Comparison of ENCODE assay signal across 1 cellular context in the genomic region with DNA sequence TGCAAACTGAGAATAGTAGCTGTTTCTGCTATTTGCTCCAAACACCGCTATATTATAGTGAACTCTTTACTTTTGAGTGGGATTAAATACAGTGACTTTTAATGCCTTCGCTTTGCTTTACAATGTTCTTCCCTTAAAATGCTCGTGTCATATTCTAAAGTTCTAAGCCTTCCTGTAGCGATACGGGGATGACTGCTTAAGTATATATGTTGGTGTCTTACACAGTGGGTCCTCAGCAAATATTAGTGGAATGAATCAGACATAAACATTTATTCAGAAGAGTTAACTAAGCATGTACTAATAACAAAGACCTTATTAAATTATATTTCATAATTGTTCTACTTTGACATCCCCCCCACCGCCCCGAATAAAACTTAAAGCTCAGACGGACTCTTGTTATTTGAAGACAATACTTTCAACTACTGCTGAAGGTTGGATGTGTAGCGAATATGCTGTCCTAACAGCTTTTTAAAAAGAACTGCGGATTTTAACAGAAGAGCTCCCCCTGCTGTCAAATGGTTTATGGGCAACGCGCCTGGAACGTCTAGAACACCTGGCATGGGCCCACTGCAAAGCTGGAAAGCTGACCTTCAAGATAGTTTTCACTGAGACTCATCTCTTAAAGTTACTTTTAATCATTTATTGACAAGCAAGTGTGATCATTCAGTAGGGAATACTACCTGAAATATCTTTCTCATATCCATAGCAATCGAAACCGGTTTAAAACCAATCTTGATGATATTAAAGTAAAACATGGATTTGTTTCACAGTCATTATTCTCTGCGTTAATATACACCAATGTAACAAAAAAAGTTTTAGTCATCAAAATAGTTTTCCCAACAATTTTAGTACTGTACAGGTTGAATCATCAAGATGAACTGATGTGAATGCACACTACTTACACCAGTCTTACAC.
TF ChIP-seq lines count a peak whose summit lies in the region.

No MANE protein-coding gene starts in this region.

TF ChIP-seq in HEK293, 187 proteins besides CTCF, POLR2A, EP300 and RAD21 (continued from another document):
- TF ChIP-seq, protein P1, sequence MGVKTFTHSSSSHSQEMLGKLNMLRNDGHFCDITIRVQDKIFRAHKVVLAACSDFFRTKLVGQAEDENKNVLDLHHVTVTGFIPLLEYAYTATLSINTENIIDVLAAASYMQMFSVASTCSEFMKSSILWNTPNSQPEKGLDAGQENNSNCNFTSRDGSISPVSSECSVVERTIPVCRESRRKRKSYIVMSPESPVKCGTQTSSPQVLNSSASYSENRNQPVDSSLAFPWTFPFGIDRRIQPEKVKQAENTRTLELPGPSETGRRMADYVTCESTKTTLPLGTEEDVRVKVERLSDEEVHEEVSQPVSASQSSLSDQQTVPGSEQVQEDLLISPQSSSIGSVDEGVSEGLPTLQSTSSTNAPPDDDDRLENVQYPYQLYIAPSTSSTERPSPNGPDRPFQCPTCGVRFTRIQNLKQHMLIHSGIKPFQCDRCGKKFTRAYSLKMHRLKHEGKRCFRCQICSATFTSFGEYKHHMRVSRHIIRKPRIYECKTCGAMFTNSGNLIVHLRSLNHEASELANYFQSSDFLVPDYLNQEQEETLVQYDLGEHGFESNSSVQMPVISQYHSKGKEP (tag by site-specific recombination; IDR thresholded peaks at IDR 0.05): no peak
- TF ChIP-seq ZNF341 (tag by site-specific recombination; IDR thresholded peaks at IDR 0.05; ENCODE audit: low read depth): peak; percentile 10; the same call in 1 of the 2 replicates
- TF ChIP-seq, protein P2, sequence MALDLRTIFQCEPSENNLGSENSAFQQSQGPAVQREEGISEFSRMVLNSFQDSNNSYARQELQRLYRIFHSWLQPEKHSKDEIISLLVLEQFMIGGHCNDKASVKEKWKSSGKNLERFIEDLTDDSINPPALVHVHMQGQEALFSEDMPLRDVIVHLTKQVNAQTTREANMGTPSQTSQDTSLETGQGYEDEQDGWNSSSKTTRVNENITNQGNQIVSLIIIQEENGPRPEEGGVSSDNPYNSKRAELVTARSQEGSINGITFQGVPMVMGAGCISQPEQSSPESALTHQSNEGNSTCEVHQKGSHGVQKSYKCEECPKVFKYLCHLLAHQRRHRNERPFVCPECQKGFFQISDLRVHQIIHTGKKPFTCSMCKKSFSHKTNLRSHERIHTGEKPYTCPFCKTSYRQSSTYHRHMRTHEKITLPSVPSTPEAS (tag by site-specific recombination; IDR thresholded peaks at IDR 0.05): no peak
- TF ChIP-seq TRIM28 (IDR thresholded peaks at IDR 0.05; ENCODE audit: borderline replicate concordance, low read length): peak; percentile 65; the same call in 1 of the 2 replicates
- no peak for TF ChIP-seq ZSCAN16 (tag by site-specific recombination; IDR thresholded peaks at IDR 0.05)
- TF ChIP-seq SP7 (tag by site-specific recombination; IDR thresholded peaks at IDR 0.05): peak; percentile 23; the same call in 1 of the 2 replicates
- TF ChIP-seq, protein P3, sequence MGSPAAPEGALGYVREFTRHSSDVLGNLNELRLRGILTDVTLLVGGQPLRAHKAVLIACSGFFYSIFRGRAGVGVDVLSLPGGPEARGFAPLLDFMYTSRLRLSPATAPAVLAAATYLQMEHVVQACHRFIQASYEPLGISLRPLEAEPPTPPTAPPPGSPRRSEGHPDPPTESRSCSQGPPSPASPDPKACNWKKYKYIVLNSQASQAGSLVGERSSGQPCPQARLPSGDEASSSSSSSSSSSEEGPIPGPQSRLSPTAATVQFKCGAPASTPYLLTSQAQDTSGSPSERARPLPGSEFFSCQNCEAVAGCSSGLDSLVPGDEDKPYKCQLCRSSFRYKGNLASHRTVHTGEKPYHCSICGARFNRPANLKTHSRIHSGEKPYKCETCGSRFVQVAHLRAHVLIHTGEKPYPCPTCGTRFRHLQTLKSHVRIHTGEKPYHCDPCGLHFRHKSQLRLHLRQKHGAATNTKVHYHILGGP (tag by site-specific recombination; IDR thresholded peaks at IDR 0.05): no peak
- no peak for TF ChIP-seq ZNF48 (tag by site-specific recombination; IDR thresholded peaks at IDR 0.05)
- peak; percentile 96 for TF ChIP-seq ZNF654 (tag by site-specific recombination; IDR thresholded peaks at IDR 0.05; ENCODE audit: low read depth)
- no peak for TF ChIP-seq OVOL3 (tag by site-specific recombination; IDR thresholded peaks at IDR 0.05)
- TF ChIP-seq ZNF677 (tag by site-specific recombination; IDR thresholded peaks at IDR 0.05): no peak
- TF ChIP-seq ZNF837 (tag by site-specific recombination; IDR thresholded peaks at IDR 0.05): no peak
- no peak for TF ChIP-seq ZNF830 (tag by site-specific recombination; IDR thresholded peaks at IDR 0.05; ENCODE audit: low read depth)
- no peak for TF ChIP-seq MEIS1 (CRISPR knock-in tag; IDR thresholded peaks at IDR 0.05; ENCODE audit: borderline replicate concordance)
- TF ChIP-seq ZBTB21 (tag by site-specific recombination; IDR thresholded peaks at IDR 0.05): no peak
- TF ChIP-seq, protein P4, sequence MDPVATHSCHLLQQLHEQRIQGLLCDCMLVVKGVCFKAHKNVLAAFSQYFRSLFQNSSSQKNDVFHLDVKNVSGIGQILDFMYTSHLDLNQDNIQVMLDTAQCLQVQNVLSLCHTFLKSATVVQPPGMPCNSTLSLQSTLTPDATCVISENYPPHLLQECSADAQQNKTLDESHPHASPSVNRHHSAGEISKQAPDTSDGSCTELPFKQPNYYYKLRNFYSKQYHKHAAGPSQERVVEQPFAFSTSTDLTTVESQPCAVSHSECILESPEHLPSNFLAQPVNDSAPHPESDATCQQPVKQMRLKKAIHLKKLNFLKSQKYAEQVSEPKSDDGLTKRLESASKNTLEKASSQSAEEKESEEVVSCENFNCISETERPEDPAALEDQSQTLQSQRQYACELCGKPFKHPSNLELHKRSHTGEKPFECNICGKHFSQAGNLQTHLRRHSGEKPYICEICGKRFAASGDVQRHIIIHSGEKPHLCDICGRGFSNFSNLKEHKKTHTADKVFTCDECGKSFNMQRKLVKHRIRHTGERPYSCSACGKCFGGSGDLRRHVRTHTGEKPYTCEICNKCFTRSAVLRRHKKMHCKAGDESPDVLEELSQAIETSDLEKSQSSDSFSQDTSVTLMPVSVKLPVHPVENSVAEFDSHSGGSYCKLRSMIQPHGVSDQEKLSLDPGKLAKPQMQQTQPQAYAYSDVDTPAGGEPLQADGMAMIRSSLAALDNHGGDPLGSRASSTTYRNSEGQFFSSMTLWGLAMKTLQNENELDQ (tag by site-specific recombination; IDR thresholded peaks at IDR 0.05; ENCODE audit: low read depth): no peak
- TF ChIP-seq, protein P5, sequence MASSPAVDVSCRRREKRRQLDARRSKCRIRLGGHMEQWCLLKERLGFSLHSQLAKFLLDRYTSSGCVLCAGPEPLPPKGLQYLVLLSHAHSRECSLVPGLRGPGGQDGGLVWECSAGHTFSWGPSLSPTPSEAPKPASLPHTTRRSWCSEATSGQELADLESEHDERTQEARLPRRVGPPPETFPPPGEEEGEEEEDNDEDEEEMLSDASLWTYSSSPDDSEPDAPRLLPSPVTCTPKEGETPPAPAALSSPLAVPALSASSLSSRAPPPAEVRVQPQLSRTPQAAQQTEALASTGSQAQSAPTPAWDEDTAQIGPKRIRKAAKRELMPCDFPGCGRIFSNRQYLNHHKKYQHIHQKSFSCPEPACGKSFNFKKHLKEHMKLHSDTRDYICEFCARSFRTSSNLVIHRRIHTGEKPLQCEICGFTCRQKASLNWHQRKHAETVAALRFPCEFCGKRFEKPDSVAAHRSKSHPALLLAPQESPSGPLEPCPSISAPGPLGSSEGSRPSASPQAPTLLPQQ (tag by site-specific recombination; IDR thresholded peaks at IDR 0.05): peak; percentile 93
- TF ChIP-seq, protein P6, sequence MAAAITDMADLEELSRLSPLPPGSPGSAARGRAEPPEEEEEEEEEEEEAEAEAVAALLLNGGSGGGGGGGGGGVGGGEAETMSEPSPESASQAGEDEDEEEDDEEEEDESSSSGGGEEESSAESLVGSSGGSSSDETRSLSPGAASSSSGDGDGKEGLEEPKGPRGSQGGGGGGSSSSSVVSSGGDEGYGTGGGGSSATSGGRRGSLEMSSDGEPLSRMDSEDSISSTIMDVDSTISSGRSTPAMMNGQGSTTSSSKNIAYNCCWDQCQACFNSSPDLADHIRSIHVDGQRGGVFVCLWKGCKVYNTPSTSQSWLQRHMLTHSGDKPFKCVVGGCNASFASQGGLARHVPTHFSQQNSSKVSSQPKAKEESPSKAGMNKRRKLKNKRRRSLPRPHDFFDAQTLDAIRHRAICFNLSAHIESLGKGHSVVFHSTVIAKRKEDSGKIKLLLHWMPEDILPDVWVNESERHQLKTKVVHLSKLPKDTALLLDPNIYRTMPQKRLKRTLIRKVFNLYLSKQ (tag by site-specific recombination; IDR thresholded peaks at IDR 0.05; ENCODE audit: borderline replicate concordance): no peak
- TF ChIP-seq ZNF501 (tag by site-specific recombination; IDR thresholded peaks at IDR 0.05): 0 out of 2 replicates have a peak, but pooled peaks have one; percentile 30
- TF ChIP-seq ZNF2 (tag by site-specific recombination; IDR thresholded peaks at IDR 0.05): peak; percentile 46; the same call in 1 of the 2 replicates
- TF ChIP-seq WT1 (tag by site-specific recombination; IDR thresholded peaks at IDR 0.05): no peak
- TF ChIP-seq KLF8 (tag by site-specific recombination; IDR thresholded peaks at IDR 0.05): no peak
- no peak for TF ChIP-seq GLI2 (tag by site-specific recombination; IDR thresholded peaks at IDR 0.05; ENCODE audit: borderline replicate concordance, low read depth)
- TF ChIP-seq, protein P7, sequence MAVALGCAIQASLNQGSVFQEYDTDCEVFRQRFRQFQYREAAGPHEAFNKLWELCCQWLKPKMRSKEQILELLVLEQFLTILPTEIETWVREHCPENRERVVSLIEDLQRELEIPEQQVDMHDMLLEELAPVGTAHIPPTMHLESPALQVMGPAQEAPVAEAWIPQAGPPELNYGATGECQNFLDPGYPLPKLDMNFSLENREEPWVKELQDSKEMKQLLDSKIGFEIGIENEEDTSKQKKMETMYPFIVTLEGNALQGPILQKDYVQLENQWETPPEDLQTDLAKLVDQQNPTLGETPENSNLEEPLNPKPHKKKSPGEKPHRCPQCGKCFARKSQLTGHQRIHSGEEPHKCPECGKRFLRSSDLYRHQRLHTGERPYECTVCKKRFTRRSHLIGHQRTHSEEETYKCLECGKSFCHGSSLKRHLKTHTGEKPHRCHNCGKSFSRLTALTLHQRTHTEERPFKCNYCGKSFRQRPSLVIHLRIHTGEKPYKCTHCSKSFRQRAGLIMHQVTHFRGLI (tag by site-specific recombination; IDR thresholded peaks at IDR 0.05): no peak; the same call in 1 of the 2 replicates
- TF ChIP-seq ZSCAN30 (tag by site-specific recombination; IDR thresholded peaks at IDR 0.05): peak; percentile 45; the same call in 1 of the 2 replicates
- peak; percentile 92 for TF ChIP-seq ZFP69B (tag by site-specific recombination; IDR thresholded peaks at IDR 0.05)
- TF ChIP-seq BCL11A (tag by site-specific recombination; IDR thresholded peaks at IDR 0.05; ENCODE audit: low read depth): no peak
- no peak for TF ChIP-seq ZXDB (tag by site-specific recombination; IDR thresholded peaks at IDR 0.05)
- TF ChIP-seq ZNF664 (tag by site-specific recombination; IDR thresholded peaks at IDR 0.05): 0 out of 2 replicates have a peak, but pooled peaks have one; percentile 27
- TF ChIP-seq ZFP37 (tag by site-specific recombination; IDR thresholded peaks at IDR 0.05): no peak; the same call in 1 of the 2 replicates
- no peak for TF ChIP-seq ZBTB20 (tag by site-specific recombination; IDR thresholded peaks at IDR 0.05)
- TF ChIP-seq ZNF626 (tag by site-specific recombination; IDR thresholded peaks at IDR 0.05): no peak
- peak; percentile 36 for TF ChIP-seq ZNF366 (tag by site-specific recombination; conservative IDR thresholded peaks at IDR 0.05)
- TF ChIP-seq ZEB2 (tag by site-specific recombination; IDR thresholded peaks at IDR 0.05): peak; percentile 53; the same call in 1 of the 2 replicates
- TF ChIP-seq EGR2 (tag by site-specific recombination; IDR thresholded peaks at IDR 0.05; ENCODE audit: low read depth): no peak
- TF ChIP-seq ZNF138 (tag by site-specific recombination; IDR thresholded peaks at IDR 0.05; ENCODE audit: borderline replicate concordance): no peak
